16 cellular contexts compared by ENCODE assay signal in genomic region chr3:183308746-183309145, GRCh38. TPM values are rescaled to one million over a fixed set of nuclear protein-coding genes. Genes with fewer than 3 reads are reported as not detected.
A peak's percentile ranks its signal among the peaks of the same experiment; 100 is the strongest.
DNase-seq lines count a peak whose midpoint lies in the region; ATAC-seq and TF ChIP-seq lines count a peak whose summit lies in the region.
"Had no signal": no experiment of that assay in that cellular context is flagged by ENCODE, and none has a peak within 500 bp of the region (broad histone marks: within the 10 kb centered on the region; RNA-seq: fewer than 3 reads in every experiment).

No MANE protein-coding gene starts in this region.

- no peak overlapping the region for H3K4me3 ChIP-seq in SK-N-MC
- no peak overlapping the region for H3K4me3 ChIP-seq in gastrocnemius medialis
- no peak overlapping the region for H3K4me3 ChIP-seq in trophoblast cell (ENCODE audit: low read depth, low read length)
- H3K4me3 ChIP-seq: SJSA1 had no signal

- no peak overlapping the region for H2BK5ac ChIP-seq in trophoblast cell (ENCODE audit: low read depth, low read length, poor library complexity)

- TF ChIP-seq POLR2A in gastrocnemius medialis (IDR thresholded peaks at IDR 0.05): no peak

- H3K9me3 ChIP-seq in SK-N-MC (ENCODE audit: low read depth, low read length) (no peaks in the 10 kb centered on the region), gastrocnemius medialis (no peaks in the 10 kb centered on the region), trophoblast cell (ENCODE audit: insufficient read depth, low read depth, low read length) (peaks cover 2% of the 10 kb centered on the region)
- H3K9me3 ChIP-seq: SJSA1 had no signal

- H4K12ac ChIP-seq in trophoblast cell (ENCODE audit: low read depth, low read length): no peak overlapping the region

- intact Hi-C loops in gastrocnemius medialis (cut with DNase I; ENCODE audit: low total_unique reads): loop anchor here (1.0 to 10.0 kb wide), 3 partner anchors 23 to 1026 kb away; partner anchors contain the start of genes B3GNT5 and FAM131A

- no peak overlapping the region for H3K14ac ChIP-seq in trophoblast cell (ENCODE audit: low read length)

- H4K8ac ChIP-seq in trophoblast cell (ENCODE audit: low read depth, low read length): no peak overlapping the region

- no peaks in the 10 kb centered on the region for H3K36me3 ChIP-seq in SK-N-MC (ENCODE audit: insufficient read depth, low read length)
- H3K36me3 ChIP-seq in gastrocnemius medialis: no peaks in the 10 kb centered on the region
- H3K36me3 ChIP-seq in trophoblast cell (ENCODE audit: control insufficient read depth in 1 of 2, insufficient read depth in 2 of 2, low read length in 2 of 2): no peaks in the 10 kb centered on the region
- H3K36me3 ChIP-seq: SJSA1 had no signal

- no CpG with 5 or more reads among the region's 5 CpGs for WGBS in trophoblast cell (ENCODE audit: extremely low coverage, insufficient coverage, insufficient read length)

- in situ Hi-C loops in gastrocnemius medialis (cut with MboI; ENCODE audit: low sequenced_read_pairs in 4 of 4): loop anchor here in 1 of 4 donors (10.0 kb wide), 1 partner anchor 54 kb away; the partner anchor contains the start of gene B3GNT5

- H4K91ac ChIP-seq in trophoblast cell (ENCODE audit: low read depth, low read length): no peak overlapping the region

- H2AFZ ChIP-seq in trophoblast cell (ENCODE audit: insufficient read depth, low read length, poor library complexity): no peak overlapping the region

- ATAC-seq in gastrocnemius medialis (no peak), HG02840 (IDR thresholded peaks at IDR 0.05; ENCODE audit: low FRiP score, unreplicated experiment) (no peak)

- TF ChIP-seq CTCF in gastrocnemius medialis (IDR thresholded peaks at IDR 0.05 in 4 of 5, conservative IDR thresholded peaks at IDR 0.05 in 1 of 5): no peak

- no peak overlapping the region for H2AK5ac ChIP-seq in trophoblast cell (ENCODE audit: low read length)

- H3K4ac ChIP-seq in trophoblast cell (ENCODE audit: low read depth, low read length): no peak overlapping the region

- H3K79me1 ChIP-seq in trophoblast cell (ENCODE audit: low read length): peaks cover 4% of the 10 kb centered on the region

- no peaks in the 10 kb centered on the region for H3K27me3 ChIP-seq in gastrocnemius medialis
- H3K27me3 ChIP-seq in trophoblast cell (ENCODE audit: insufficient read depth, low read length): no peaks in the 10 kb centered on the region
- H3K27me3 ChIP-seq: SJSA1 had no signal

- H3K23ac ChIP-seq in trophoblast cell (ENCODE audit: low read length): no peak overlapping the region

- H3K79me2 ChIP-seq in trophoblast cell (ENCODE audit: control insufficient read depth, insufficient read depth, low read length, poor library complexity): no peaks in the 10 kb centered on the region

- DNase-seq in MV-4-11 (lab: John Stamatoyannopoulos, UW): peak; percentile 52
- no peak for DNase-seq in SK-N-MC (ENCODE audit: low read depth, low spot score)
- DNase-seq in globus pallidus (ENCODE audit: low spot score): peak; percentile 51
- no peak for DNase-seq in gastrocnemius medialis
- DNase-seq in inferior parietal cortex (ENCODE audit: extremely low spot score): no peak
- no peak for DNase-seq in NCI-H2029 treated with DMSO at 0.1 percent for 48 hours (lab: John Stamatoyannopoulos, UW)
- DNase-seq in trophoblast cell: no peak
- DNase-seq: AML-193; CD8-positive, alpha-beta memory T cell; HFFc6; KG1; NCI-H1105; NCI-H1694 treated with DMSO at 0.1 percent for 48 hours; OCI-M1 had no signal

- H3K4me1 ChIP-seq in gastrocnemius medialis: peaks cover 45 to 52% of the 10 kb centered on the region in 2 donors
- H3K4me1 ChIP-seq in trophoblast cell (ENCODE audit: control insufficient read depth in 1 of 2, insufficient read depth in 2 of 2, low read length in 2 of 2): peaks cover 9 to 13% of the 10 kb centered on the region in 2 experiments

- H3K4me2 ChIP-seq in trophoblast cell (ENCODE audit: low read length): no peak overlapping the region

- H3K9ac ChIP-seq in SK-N-MC (ENCODE audit: insufficient read length) (no peak overlapping the region), trophoblast cell (ENCODE audit: low read length) (no peak overlapping the region)

- H3K27ac ChIP-seq in SK-N-MC (peak overlapping the region; percentile 18; the same call in 1 of the 2 replicates), gastrocnemius medialis (peak overlapping the region; percentile 89 to 99 (median 93)), trophoblast cell (ENCODE audit: low read depth, low read length) (no peak overlapping the region)
- H3K27ac ChIP-seq: SJSA1 had no signal

- H2BK120ac ChIP-seq in trophoblast cell (ENCODE audit: insufficient read depth, low read length, poor library complexity): no peak overlapping the region

- H2BK12ac ChIP-seq in trophoblast cell (ENCODE audit: low read length): no peak overlapping the region

- H3K18ac ChIP-seq in trophoblast cell (ENCODE audit: low read length): no peak overlapping the region

RNA-seq across cellular contexts. Expression of gene B3GNT5, which starts 55.7 kb away (rescaled TPM):
- total RNA-seq in gastrocnemius medialis: 10 to 100 TPM; 18.2 to 41.2 (median 26.0) TPM
- 34.5 and 36.5 TPM in 2 replicates for polyA plus RNA-seq in trophoblast cell (2013)
- total RNA-seq: HFFc6 had no signal
- polyA plus RNA-seq: CD8-positive, alpha-beta memory T cell had no signal

Comparison
In these comparisons a context has a peak if more than half of its experiments do, and no peak if none do; other contexts are left out.
1. DNase-seq: peak in MV-4-11 (single experiment) and globus pallidus (single experiment); none in SK-N-MC (single experiment), gastrocnemius medialis (0 of 2), inferior parietal cortex (single experiment), NCI-H2029 treated with DMSO at 0.1 percent for 48 hours (single experiment) and trophoblast cell (0 of 2).